In the genomic region with DNA sequence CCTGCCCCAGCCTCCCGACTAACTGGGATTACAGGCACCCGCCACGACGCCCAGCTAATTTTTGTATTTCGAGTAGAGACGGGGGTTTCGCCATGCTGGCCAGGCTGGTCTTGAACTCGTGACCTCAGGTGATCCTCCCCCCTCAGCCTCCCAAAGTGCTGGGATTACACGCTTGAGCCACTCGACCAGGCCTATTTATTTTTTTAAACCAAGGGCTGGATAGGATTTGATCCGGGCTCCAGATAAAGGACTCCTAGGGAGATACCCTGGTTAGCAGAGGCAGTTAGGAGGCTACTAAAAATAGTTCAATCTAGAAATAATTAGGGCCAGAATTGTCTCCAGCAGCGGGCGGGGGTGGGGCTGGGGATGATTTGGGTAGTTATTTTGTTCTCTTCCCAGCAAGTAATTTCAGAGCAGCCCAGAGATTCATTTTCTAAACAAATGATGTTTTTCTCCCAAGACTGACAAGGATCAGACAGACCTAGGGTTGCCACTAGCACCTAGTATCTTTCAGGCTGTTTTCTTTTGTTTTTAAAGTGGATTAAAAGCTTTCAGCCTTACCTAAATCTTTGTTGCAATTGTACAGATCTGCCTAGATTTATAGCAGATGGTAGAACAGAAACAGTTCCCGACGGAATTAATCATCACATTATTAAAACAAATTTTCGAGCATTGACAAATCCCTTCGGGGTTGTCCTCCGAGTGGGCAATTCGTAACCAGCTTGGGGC, we compare ENCODE assay signal across 8 cellular contexts. TPM values are rescaled to one million over a fixed set of nuclear protein-coding genes. Genes with fewer than 3 reads are reported as not detected.
DNase-seq lines count a peak whose midpoint lies in the region; ATAC-seq, FAIRE-seq and TF ChIP-seq lines count a peak whose summit lies in the region.

No MANE protein-coding gene starts in this region.

- TF ChIP-seq POLR2A in GM12878 (IDR thresholded peaks at IDR 0.05; ENCODE audit: low read depth, low read length), result no peak

- 58% methylated on average over 19 of the region's 19 CpGs for WGBS in GM12878 (ENCODE audit: insufficient coverage, insufficient replicate concordance, low lambda C conversion rate, missing lambda C conversion rate)
- WGBS in lung, 2 donors, result 57% methylated on average over 19 of the region's 19 CpGs

- peaks cover 5% of the 10 kb centered on the region for H3K36me3 Mint-ChIP-seq in HFFc6 (ENCODE audit: low read depth)

- H3K27ac ChIP-seq in GM12878 (ENCODE audit: control insufficient read depth, insufficient read depth) (peak overlapping the region; percentile 88), lung (ENCODE audit: low read depth in 1 of 2, low read length in 1 of 2) (peak overlapping the region; percentile 76 to 89)

- H3K4me1 ChIP-seq in GM12878 (ENCODE audit: control insufficient read depth, insufficient read depth, low read length), result peaks cover 9% of the 10 kb centered on the region
- H3K4me1 ChIP-seq in lung (ENCODE audit: control insufficient read depth in 2 of 2, insufficient read depth in 2 of 2, low read length in 2 of 2), result peaks cover 0 to 20% of the 10 kb centered on the region in 2 donors

- BruUV-seq in GM12878 (replicated peaks; lab: Mats Ljungman, UMichigan), result TSS peak; percentile 99

- SMC1A ChIA-PET in GM12878 (lab: Charles Lee; ENCODE audit: uncharacterized antibody, unreplicated experiment), result interaction anchor here (0.6 to 3.6 kb wide), 12 partner anchors 14 to 838 kb away, joined by 3 to 17 read pairs (median 3); no protein-coding TSS in a partner anchor

- ATAC-seq in GM12878 (no peak), lung (ENCODE audit: insufficient read depth, low FRiP score) (no peak), HG02884 (IDR thresholded peaks at IDR 0.05; ENCODE audit: unreplicated experiment) (no peak)

- no peak for TF ChIP-seq EP300 in GM12878 (IDR thresholded peaks at IDR 0.05; ENCODE audit: borderline replicate concordance in 1 of 2, control insufficient read depth in 1 of 2, low read depth in 2 of 2, low read length in 2 of 2)

- no peaks in the 10 kb centered on the region for H3K9me3 Mint-ChIP-seq in HFFc6

- no peaks in the 10 kb centered on the region for H3K27me3 Mint-ChIP-seq in HFFc6 (ENCODE audit: insufficient read depth)

- TF ChIP-seq CTCF in AG10803 (conservative IDR thresholded peaks at IDR 0.05; ENCODE audit: low read length), result no peak
- no peak for TF ChIP-seq CTCF in HFFc6 (IDR thresholded peaks at IDR 0.05)
- no peak for TF ChIP-seq CTCF in GM12878 (IDR thresholded peaks at IDR 0.05 in 2 of 3, conservative IDR thresholded peaks at IDR 0.05 in 1 of 3; ENCODE audit: control insufficient read depth in 2 of 3, extremely low read depth in 1 of 3, insufficient read depth in 1 of 3, low read depth in 3 of 3, low read length in 3 of 3)
- no peak for TF ChIP-seq CTCF in lung (IDR thresholded peaks at IDR 0.05; ENCODE audit: control extremely low read depth, extremely low read depth)

- H3K27ac Mint-ChIP-seq in HFFc6, result peak overlapping the region; percentile 100

- H3K9ac ChIP-seq in GM12878 (ENCODE audit: control insufficient read depth, insufficient read depth, low read length), result peak overlapping the region; percentile 86

- peak; percentile 12 for DNase-seq in AG10803 (ENCODE audit: low read depth)
- peak; percentile 37 for DNase-seq in HFFc6
- DNase-seq in GM12878 (ENCODE audit: low read depth, low spot score), result no peak
- no peak for DNase-seq in lung (ENCODE audit: low spot score)
- no peak for DNase-seq in Ammon's horn (ENCODE audit: low spot score)
- DNase-seq in retina, result no peak
- DNase-seq in activated CD8-positive, alpha-beta memory T cell treated with anti-CD3 and anti-CD28 coated beads for 24 hours, result no peak

- POLR2A ChIA-PET in GM12878 (lab: Charles Lee), result interaction anchor here (0.9 to 1.7 kb wide), 2 partner anchors 262 to 263 kb away, joined by 3 to 7 read pairs; a partner anchor contains a TSS

- H3K4me2 ChIP-seq in GM12878 (ENCODE audit: control insufficient read depth, insufficient read depth), result peak overlapping the region; percentile 96

- H3K4me3 ChIP-seq in AG10803 (ENCODE audit: low read length) (peak overlapping the region; percentile 81), GM12878 (peak overlapping the region; percentile 70), lung (peak overlapping the region; percentile 12)

- FAIRE-seq in GM12878 (lab: Jason Lieb, UNC), result no peak

- H3K9me3 ChIP-seq in GM12878 (replicated peaks; ENCODE audit: control insufficient read depth, insufficient read depth, low read length) (no peaks in the 10 kb centered on the region), lung (ENCODE audit: control insufficient read depth in 2 of 2, insufficient read depth in 1 of 2, low read length in 1 of 2) (no peaks in the 10 kb centered on the region)

- in situ Hi-C loops in GM12878 (cut with MboI), result no loop called here

- H3K36me3 ChIP-seq in GM12878 (ENCODE audit: control insufficient read depth in 2 of 2, insufficient read depth in 2 of 2, low read length in 1 of 2) (no peaks in the 10 kb centered on the region), lung (ENCODE audit: control insufficient read depth in 2 of 2, insufficient read depth in 2 of 2, low read length in 2 of 2) (no peaks in the 10 kb centered on the region)

- peaks cover 41% of the 10 kb centered on the region for H3K79me2 ChIP-seq in GM12878 (ENCODE audit: control insufficient read depth, insufficient read depth, low read length)

- H3K4me1 Mint-ChIP-seq in HFFc6 (ENCODE audit: low read depth), result peaks cover 54% of the 10 kb centered on the region

- RAD21 ChIA-PET in GM12878 (lab: Charles Lee; ENCODE audit: unreplicated experiment), result interaction anchor here (1.0 to 2.1 kb wide), 3 partner anchors 32 to 261 kb away, joined by 4 to 8 read pairs (median 5); a partner anchor contains a TSS

- H4K20me1 ChIP-seq in GM12878 (ENCODE audit: control insufficient read depth, insufficient read depth), result no peaks in the 10 kb centered on the region; the same call in 1 of the 2 replicates

- intact Hi-C loops in GM12878 (cut with micrococcal nuclease; ENCODE audit: unreplicated experiment), result no loop called here

- H3K27me3 ChIP-seq in GM12878 (replicated peaks in 1 of 2; ENCODE audit: control insufficient read depth in 2 of 2, insufficient read depth in 2 of 2, low read length in 1 of 2), result no peaks in the 10 kb centered on the region
- H3K27me3 ChIP-seq in lung (ENCODE audit: control insufficient read depth, insufficient read depth), result no peaks in the 10 kb centered on the region

- CTCF ChIA-PET in GM12878 (lab: Yijun Ruan, JAX), result interaction anchor here (0.8 to 3.1 kb wide), 5 partner anchors 9 to 261 kb away, joined by 3 to 24 read pairs (median 6); a partner anchor contains a TSS

- peak overlapping the region; percentile 98 for H3K4me3 Mint-ChIP-seq in HFFc6

- peak overlapping the region; percentile 92 for H2AFZ ChIP-seq in GM12878 (ENCODE audit: control insufficient read depth, low read depth, low read length)

- TF ChIP-seq RAD21 in GM12878 (IDR thresholded peaks at IDR 0.05; ENCODE audit: insufficient read depth, low read depth, low read length), result no peak

TF ChIP-seq in GM12878, 131 proteins besides CTCF, POLR2A, EP300 and RAD21 (continues in another document):
- TF ChIP-seq MTA3 (IDR thresholded peaks at IDR 0.05; ENCODE audit: borderline replicate concordance, low read length), result 0 out of 2 replicates have a peak, but pooled peaks have one; percentile 66
- TF ChIP-seq, protein P1, sequence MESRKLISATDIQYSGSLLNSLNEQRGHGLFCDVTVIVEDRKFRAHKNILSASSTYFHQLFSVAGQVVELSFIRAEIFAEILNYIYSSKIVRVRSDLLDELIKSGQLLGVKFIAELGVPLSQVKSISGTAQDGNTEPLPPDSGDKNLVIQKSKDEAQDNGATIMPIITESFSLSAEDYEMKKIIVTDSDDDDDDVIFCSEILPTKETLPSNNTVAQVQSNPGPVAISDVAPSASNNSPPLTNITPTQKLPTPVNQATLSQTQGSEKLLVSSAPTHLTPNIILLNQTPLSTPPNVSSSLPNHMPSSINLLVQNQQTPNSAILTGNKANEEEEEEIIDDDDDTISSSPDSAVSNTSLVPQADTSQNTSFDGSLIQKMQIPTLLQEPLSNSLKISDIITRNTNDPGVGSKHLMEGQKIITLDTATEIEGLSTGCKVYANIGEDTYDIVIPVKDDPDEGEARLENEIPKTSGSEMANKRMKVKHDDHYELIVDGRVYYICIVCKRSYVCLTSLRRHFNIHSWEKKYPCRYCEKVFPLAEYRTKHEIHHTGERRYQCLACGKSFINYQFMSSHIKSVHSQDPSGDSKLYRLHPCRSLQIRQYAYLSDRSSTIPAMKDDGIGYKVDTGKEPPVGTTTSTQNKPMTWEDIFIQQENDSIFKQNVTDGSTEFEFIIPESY (IDR thresholded peaks at IDR 0.05), result peak; percentile 16; the same call in 1 of the 2 replicates

RNA-seq across cellular contexts. Expression of a gene that starts 0.9 kb away (rescaled TPM):
- 10 to 100 TPM; 26.0 to 40.5 (median 38.0) TPM for total RNA-seq in HFFc6 (2021; fragmentation: NEBNext Ultra II Directional; extraction: Animal tissue kit (Norgen Biotek cat#: 25700))
- 32.8 and 35.4 TPM in 2 replicates for total RNA-seq in GM12878 (2013; cell fraction: nucleolus; rRNA removed)
- total RNA-seq in GM12878 (2014; rRNA removed), result 33.0 and 41.9 TPM in 2 replicates
- total RNA-seq in GM12878 (2014; rRNA removed; fragmentation: Illumina TruSeq; extraction: Trizol), result 82.0 and 83.4 TPM in 2 replicates
- 53.7 TPM in 2 replicates for total RNA-seq in GM12878 (2021)
- 21.8 TPM for polyA plus RNA-seq in GM12878 (2011; ENCODE audit: low read depth)
- polyA plus RNA-seq in GM12878 (2011; rRNA removed), result 30.4 and 47.0 TPM in 2 replicates
- 7.8 and 9.9 TPM in 2 replicates for polyA plus RNA-seq in GM12878 (2011; cell fraction: cytosol; rRNA removed)
- 12.6 and 21.0 TPM in 2 replicates for polyA plus RNA-seq in GM12878 (2011; cell fraction: nucleus; rRNA removed)
- polyA plus RNA-seq in GM12878 (2012), result 30.3 and 38.5 TPM in 2 replicates
- 81.0 and 96.8 TPM in 2 replicates for polyA plus RNA-seq in GM12878 (2014; fragmentation: Illumina TruSeq; extraction: Trizol)
- 10 to 100 TPM; 31.0 to 43.0 TPM for polyA plus RNA-seq in GM12878 (2014; fragmentation: Nextera tagmentation; extraction: Ambion mirVana)
- polyA plus RNA-seq in GM12878 (2014; rRNA removed), result 30.6 and 37.7 TPM in 2 replicates
- polyA plus RNA-seq in GM12878 (2016; fragmentation: Nextera tagmentation; extraction: Ambion mirVana), result 100 to 1,000 TPM; 120 to 123 TPM
- polyA minus RNA-seq in GM12878 (2011; rRNA and poly(A)+ RNA removed), result 8.8 and 14.3 TPM in 2 replicates
- polyA minus RNA-seq in GM12878 (2011; cell fraction: cytosol; rRNA and poly(A)+ RNA removed), result 7.8 and 12.1 TPM in 2 replicates
- polyA minus RNA-seq in GM12878 (2011; cell fraction: nucleus; rRNA and poly(A)+ RNA removed), result 5.2 and 8.7 TPM in 2 replicates
- total RNA-seq in lung, result 10 to 100 TPM; 22.9 to 41.3 TPM
- 10 to 100 TPM; 11.9 to 17.5 TPM for polyA plus RNA-seq in lung

Comparison
In these comparisons a context has a peak if more than half of its experiments do, and no peak if none do; other contexts are left out.
1. DNase-seq: peak in AG10803 (single experiment) and HFFc6 (single experiment); none in GM12878 (single experiment), lung (single experiment), Ammon's horn (single experiment), retina (single experiment) and activated CD8-positive, alpha-beta memory T cell treated with anti-CD3 and anti-CD28 coated beads for 24 hours (single experiment).
2. H3K4me3 ChIP-seq: peak in every context shown above with its lines; median percentile 81 in AG10803; 70 in GM12878; 12 in lung.